In genomic region chr7:100115026-100115425, GRCh38 we compare ENCODE assay signal across 27 cellular contexts.
"Had no signal": no experiment of that assay in that cellular context is flagged by ENCODE, and none has a peak within 500 bp of the region (broad histone marks: within the 10 kb centered on the region; RNA-seq: fewer than 3 reads in every experiment).

No MANE protein-coding gene starts in this region.

- H3K27ac ChIP-seq: neural progenitor cell, ovary, parathyroid adenoma, psoas muscle, right lobe of liver, sigmoid colon, stomach, thoracic aorta, thyroid gland, tibial nerve, upper lobe of right lung, uterus had no signal

- ATAC-seq: natural killer cell; psoas muscle; right cardiac atrium; right lobe of liver; stimulated activated effector memory CD8-positive, alpha-beta T cell treated with anti-CD3 and anti-CD28 coated beads, Interleukin-12 subunit alpha, Interleukin-12 subunit beta, amount 100 ng/mL, for 72 hours; stimulated activated naive B cell treated with anti-CD40 and anti-IgM and Interleukin-4, amounts not matched to agents 10 μg/mL and 1 μg/mL and 100 μg/mL, for 72 hours; upper lobe of right lung had no signal

- H3K4me3 ChIP-seq: neural progenitor cell, ovary, psoas muscle, right lobe of liver, sigmoid colon, stomach, thoracic aorta, thyroid gland, tibial nerve, upper lobe of right lung, uterus had no signal

- H3K4me3 Mint-ChIP-seq: natural killer cell; neural progenitor cell; stimulated activated effector memory CD8-positive, alpha-beta T cell treated with anti-CD3 and anti-CD28 coated beads, Interleukin-12 subunit alpha, Interleukin-12 subunit beta, amount 100 ng/mL, for 72 hours; stimulated activated naive B cell treated with anti-CD40 and anti-IgM and Interleukin-4, amounts not matched to agents 10 μg/mL and 1 μg/mL and 100 μg/mL, for 72 hours; stimulated activated naive CD8-positive, alpha-beta T cell treated with anti-CD3 and anti-CD28 coated beads, Interleukin-15, Interleukin-2, amounts not matched to agents 100 ng/mL and 50 ng/mL, for 24 hours; type B pancreatic cell had no signal

- H3K27me3 Mint-ChIP-seq: progenitor cell of endocrine pancreas; stimulated activated naive B cell treated with anti-CD40 and anti-IgM and Interleukin-4, amounts not matched to agents 10 μg/mL and 1 μg/mL and 100 μg/mL, for 72 hours; stimulated activated naive CD8-positive, alpha-beta T cell treated with anti-CD3 and anti-CD28 coated beads, Interleukin-15, Interleukin-2, amounts not matched to agents 100 ng/mL and 50 ng/mL, for 24 hours; type B pancreatic cell had no signal

- H3K36me3 ChIP-seq: neural progenitor cell, ovary, uterus had no signal

- H3K27ac Mint-ChIP-seq: natural killer cell; nephron; neural progenitor cell; progenitor cell of endocrine pancreas; stimulated activated effector memory CD8-positive, alpha-beta T cell treated with anti-CD3 and anti-CD28 coated beads, Interleukin-12 subunit alpha, Interleukin-12 subunit beta, amount 100 ng/mL, for 72 hours; stimulated activated naive B cell treated with anti-CD40 and anti-IgM and Interleukin-4, amounts not matched to agents 10 μg/mL and 1 μg/mL and 100 μg/mL, for 72 hours; stimulated activated naive CD8-positive, alpha-beta T cell treated with anti-CD3 and anti-CD28 coated beads, Interleukin-15, Interleukin-2, amounts not matched to agents 100 ng/mL and 50 ng/mL, for 24 hours; type B pancreatic cell had no signal

- H3K9me3 Mint-ChIP-seq: natural killer cell; nephron; neural progenitor cell; stimulated activated effector memory CD8-positive, alpha-beta T cell treated with anti-CD3 and anti-CD28 coated beads, Interleukin-12 subunit alpha, Interleukin-12 subunit beta, amount 100 ng/mL, for 72 hours; stimulated activated naive B cell treated with anti-CD40 and anti-IgM and Interleukin-4, amounts not matched to agents 10 μg/mL and 1 μg/mL and 100 μg/mL, for 72 hours; stimulated activated naive CD8-positive, alpha-beta T cell treated with anti-CD3 and anti-CD28 coated beads, Interleukin-15, Interleukin-2, amounts not matched to agents 100 ng/mL and 50 ng/mL, for 24 hours; type B pancreatic cell had no signal

- H3K27me3 ChIP-seq: neural progenitor cell, ovary, right lobe of liver, sigmoid colon, stomach, thyroid gland, tibial nerve, upper lobe of right lung, uterus had no signal

- H2AFZ ChIP-seq: neural progenitor cell, parathyroid adenoma had no signal

- DNase-seq: natural killer cell; occipital lobe; ovary; psoas muscle; right lobe of liver; sigmoid colon; small intestine; stimulated activated CD4-positive, alpha-beta T cell treated with anti-CD3 and anti-CD28 coated beads, Interleukin-15, amount 100 ng/mL, for 24 hours; stimulated activated CD4-positive, alpha-beta T cell treated with anti-CD3 and anti-CD28 coated beads, Interleukin-2, amount 100 ng/mL, for 24 hours; stimulated activated CD4-positive, alpha-beta T cell treated with anti-CD3 and anti-CD28 coated beads, Interleukin-2, amount 100 ng/mL, for 48 hours; stimulated activated CD4-positive, alpha-beta T cell treated with anti-CD3 and anti-CD28 coated beads, Interleukin-4, amount 100 ng/mL, for 24 hours; stimulated activated naive B cell treated with anti-CD40 and anti-IgM and Interleukin-4, amounts not matched to agents 10 μg/mL and 1 μg/mL and 100 μg/mL, for 72 hours; stimulated activated naive CD4-positive, alpha-beta T cell treated with Interleukin-2 at 50 U/mL for 16 hours; stomach; thyroid gland; upper lobe of right lung; uterus had no signal

- H3K9ac ChIP-seq: neural progenitor cell, parathyroid adenoma had no signal

- H3K4me2 ChIP-seq: neural progenitor cell had no signal

- H3K36me3 Mint-ChIP-seq: natural killer cell had no signal

- H3K9me3 ChIP-seq: ovary, psoas muscle, right lobe of liver, sigmoid colon, stomach, thoracic aorta, thyroid gland, tibial nerve, upper lobe of right lung, uterus had no signal
